Comparison of ENCODE assay signal across 19 cellular contexts in the genomic region with DNA sequence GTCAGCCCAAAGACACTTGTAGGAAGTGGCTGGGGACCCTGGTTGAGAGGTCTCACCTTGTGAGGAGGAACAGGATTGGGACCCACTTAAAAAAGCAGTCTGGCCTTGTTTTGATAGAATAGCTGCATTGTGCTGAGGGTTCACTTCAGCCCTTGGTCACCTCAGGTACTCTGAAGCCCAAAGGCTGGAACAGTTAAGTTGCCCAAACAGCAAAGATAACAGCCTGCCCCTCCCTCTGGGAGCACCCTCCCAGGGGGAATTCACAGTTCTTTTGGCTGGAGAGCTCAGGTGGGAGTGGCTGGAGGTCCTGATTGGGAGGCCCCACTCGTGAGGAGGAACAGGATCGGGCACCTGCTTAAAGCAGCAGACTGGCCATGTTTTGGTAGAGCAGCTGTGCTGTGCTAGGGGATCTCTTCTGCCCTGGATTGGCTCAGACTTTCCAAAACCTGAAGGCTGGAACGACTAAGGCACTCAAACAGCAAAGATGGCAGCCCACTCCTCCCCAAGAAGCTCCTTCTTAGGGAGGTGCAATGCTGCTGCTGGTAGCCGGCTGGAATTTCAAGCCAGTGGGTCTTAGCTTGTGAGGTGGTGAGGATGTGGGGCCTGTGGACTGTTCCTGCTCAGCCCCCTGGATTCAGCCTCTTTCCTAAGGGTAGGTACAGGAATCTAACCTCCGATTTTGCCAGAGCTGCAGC.
DNase-seq lines count a peak whose midpoint lies in the region; ATAC-seq and TF ChIP-seq lines count a peak whose summit lies in the region.
"Had no signal": no experiment of that assay in that cellular context is flagged by ENCODE, and none has a peak within 500 bp of the region (broad histone marks: within the 10 kb centered on the region; RNA-seq: fewer than 3 reads in every experiment).

No MANE protein-coding gene starts in this region.

- peak overlapping the region; percentile 87 for H3K27ac Mint-ChIP-seq in activated CD8-positive, alpha-beta memory T cell treated with anti-CD3 and anti-CD28 coated beads, Interleukin-2, amount 10 ng/mL, durations not matched to agents 7 days and 5 days
- H3K27ac Mint-ChIP-seq in activated CD8-positive, alpha-beta T cell treated with anti-CD3 and anti-CD28 coated beads, Interleukin-2, amount 10 ng/mL, durations not matched to agents 7 days and 5 days: peak overlapping the region; percentile 91

- no peak for ATAC-seq in activated CD8-positive, alpha-beta memory T cell treated with anti-CD3 and anti-CD28 coated beads, Interleukin-2, amount 10 ng/mL, durations not matched to agents 7 days and 5 days
- ATAC-seq in GM21528 (IDR thresholded peaks at IDR 0.05; ENCODE audit: low FRiP score, unreplicated experiment) (peak; percentile 2), body of pancreas (no peak)
- no peak for ATAC-seq in activated CD8-positive, alpha-beta T cell treated with anti-CD3 and anti-CD28 coated beads, Interleukin-2, amount 10 ng/mL, durations not matched to agents 7 days and 5 days
- ATAC-seq: foreskin keratinocyte, psoas muscle had no signal

- H3K4me1 ChIP-seq in parathyroid adenoma: peaks cover 26% of the 10 kb centered on the region
- no peaks in the 10 kb centered on the region for H3K4me1 ChIP-seq in body of pancreas

- H3K36me3 ChIP-seq in parathyroid adenoma (ENCODE audit: control insufficient read depth, insufficient read depth, low read length) (no peaks in the 10 kb centered on the region), body of pancreas (replicated peaks in 1 of 2; ENCODE audit: insufficient read depth in 1 of 2, low read depth in 2 of 2) (no peaks in the 10 kb centered on the region)
- H3K36me3 ChIP-seq: spleen had no signal

- WGBS in body of pancreas, 2 donors: 64 to 78% methylated on average over 3 to 5 of the region's 5 CpGs

- H3K27me3 Mint-ChIP-seq in activated CD8-positive, alpha-beta memory T cell treated with anti-CD3 and anti-CD28 coated beads, Interleukin-2, amount 10 ng/mL, durations not matched to agents 7 days and 5 days: no peaks in the 10 kb centered on the region
- no peaks in the 10 kb centered on the region for H3K27me3 Mint-ChIP-seq in activated CD8-positive, alpha-beta T cell treated with anti-CD3 and anti-CD28 coated beads, Interleukin-2, amount 10 ng/mL, durations not matched to agents 7 days and 5 days (ENCODE audit: low read depth)
- H3K27me3 Mint-ChIP-seq: activated naive CD4-positive, alpha-beta T cell treated with anti-CD3 and anti-CD28 coated beads, Interleukin-2, amount 50 U/mL, for 24 hours had no signal

- no peak for TF ChIP-seq CTCF in parathyroid adenoma (IDR thresholded peaks at IDR 0.05)
- no peak for TF ChIP-seq CTCF in body of pancreas (IDR thresholded peaks at IDR 0.05)

- H3K27ac ChIP-seq in parathyroid adenoma: no peak overlapping the region
- H3K27ac ChIP-seq in body of pancreas: no peak overlapping the region
- H3K27ac ChIP-seq: C4-2B, foreskin keratinocyte, PC-9, psoas muscle had no signal

- no peaks in the 10 kb centered on the region for H3K79me2 ChIP-seq in parathyroid adenoma

- peaks cover 60% of the 10 kb centered on the region for H3K36me3 Mint-ChIP-seq in activated CD8-positive, alpha-beta memory T cell treated with anti-CD3 and anti-CD28 coated beads, Interleukin-2, amount 10 ng/mL, durations not matched to agents 7 days and 5 days
- peaks cover 50% of the 10 kb centered on the region for H3K36me3 Mint-ChIP-seq in activated CD8-positive, alpha-beta T cell treated with anti-CD3 and anti-CD28 coated beads, Interleukin-2, amount 10 ng/mL, durations not matched to agents 7 days and 5 days (ENCODE audit: low read depth)

- intact Hi-C loops in body of pancreas (cut with DNase I): no loop called here

- POLR2A ChIA-PET in activated CD8-positive, alpha-beta T cell treated with anti-CD3 and anti-CD28 coated beads, Interleukin-2, amount 10 ng/mL, durations not matched to agents 7 days and 5 days (lab: Charles Lee): interaction anchor here (1.2 to 2.1 kb wide), 4 partner anchors 7 to 247 kb away, joined by 3 to 9 read pairs (median 8); no protein-coding TSS in a partner anchor

- H3K4me3 ChIP-seq in parathyroid adenoma (ENCODE audit: low read depth, low read length): no peak overlapping the region
- H3K4me3 ChIP-seq in body of pancreas: no peak overlapping the region
- H3K4me3 ChIP-seq: PC-9, psoas muscle, spleen had no signal

- no peak overlapping the region for H3K9ac ChIP-seq in parathyroid adenoma
- H3K9ac ChIP-seq: SK-N-SH had no signal

- TF ChIP-seq POLR2A in body of pancreas (IDR thresholded peaks at IDR 0.05): no peak

- H3K4me3 Mint-ChIP-seq in activated CD8-positive, alpha-beta memory T cell treated with anti-CD3 and anti-CD28 coated beads, Interleukin-2, amount 10 ng/mL, durations not matched to agents 7 days and 5 days: no peak overlapping the region
- no peak overlapping the region for H3K4me3 Mint-ChIP-seq in activated CD8-positive, alpha-beta T cell treated with anti-CD3 and anti-CD28 coated beads, Interleukin-2, amount 10 ng/mL, durations not matched to agents 7 days and 5 days
- H3K4me3 Mint-ChIP-seq: nephron progenitor cell had no signal

- no peak overlapping the region for H3K4me2 ChIP-seq in parathyroid adenoma (ENCODE audit: low read length)
- H3K4me2 ChIP-seq: PC-9, SK-N-SH had no signal

- H3K27me3 ChIP-seq in parathyroid adenoma (ENCODE audit: control insufficient read depth, insufficient read depth, low read length) (no peaks in the 10 kb centered on the region), body of pancreas (no peaks in the 10 kb centered on the region)
- H3K27me3 ChIP-seq: foreskin keratinocyte, spleen had no signal

- no peak for DNase-seq in activated CD8-positive, alpha-beta memory T cell treated with anti-CD3 and anti-CD28 coated beads, Interleukin-2, amount 10 ng/mL, durations not matched to agents 7 days and 5 days
- DNase-seq in activated CD8-positive, alpha-beta memory T cell treated with anti-CD3 and anti-CD28 coated beads, Interleukin-2, amount 50 U/mL, for 4 hours: no peak
- no peak for DNase-seq in activated CD8-positive, alpha-beta T cell treated with anti-CD3 and anti-CD28 coated beads, Interleukin-2, amount 10 ng/mL, durations not matched to agents 7 days and 5 days
- DNase-seq in DMS53 (lab: John Stamatoyannopoulos, UW) (no peak), body of pancreas (no peak), cerebellum (ENCODE audit: low spot score) (no peak)
- DNase-seq: GOT3, midbrain, NCI-H774, nephron progenitor cell, PC-9, psoas muscle, SK-N-SH, spleen had no signal

- no peaks in the 10 kb centered on the region for H3K9me3 ChIP-seq in parathyroid adenoma (ENCODE audit: control insufficient read depth, low read length)
- H3K9me3 ChIP-seq in body of pancreas: peaks cover 0 to under 1% (median 0%) of the 10 kb centered on the region in 3 donors

- CTCF ChIA-PET in activated CD8-positive, alpha-beta memory T cell treated with anti-CD3 and anti-CD28 coated beads, Interleukin-2, amount 10 ng/mL, durations not matched to agents 7 days and 5 days (lab: Charles Lee): interaction anchor here (0.7 to 2.2 kb wide), 8 partner anchors 12 to 145 kb away, joined by 3 to 6 read pairs (median 4); no protein-coding TSS in a partner anchor
- CTCF ChIA-PET in activated CD8-positive, alpha-beta T cell treated with anti-CD3 and anti-CD28 coated beads, Interleukin-2, amount 10 ng/mL, durations not matched to agents 7 days and 5 days (lab: Charles Lee): interaction anchor here (0.6 to 2.3 kb wide), 11 partner anchors 7 to 150 kb away, joined by 3 to 9 read pairs (median 4); no protein-coding TSS in a partner anchor

- H3K9me3 Mint-ChIP-seq in activated CD8-positive, alpha-beta memory T cell treated with anti-CD3 and anti-CD28 coated beads, Interleukin-2, amount 10 ng/mL, durations not matched to agents 7 days and 5 days (ENCODE audit: low read depth): peaks cover 11% of the 10 kb centered on the region
- peaks cover 10% of the 10 kb centered on the region for H3K9me3 Mint-ChIP-seq in activated CD8-positive, alpha-beta T cell treated with anti-CD3 and anti-CD28 coated beads, Interleukin-2, amount 10 ng/mL, durations not matched to agents 7 days and 5 days (ENCODE audit: insufficient read depth)
- H3K9me3 Mint-ChIP-seq: activated naive CD4-positive, alpha-beta T cell treated with anti-CD3 and anti-CD28 coated beads, Interleukin-2, amount 50 U/mL, for 24 hours had no signal

- H2AFZ ChIP-seq in parathyroid adenoma: peak overlapping the region; percentile 8
- H2AFZ ChIP-seq: PC-9 had no signal

- peaks cover 44% of the 10 kb centered on the region for H3K4me1 Mint-ChIP-seq in activated CD8-positive, alpha-beta memory T cell treated with anti-CD3 and anti-CD28 coated beads, Interleukin-2, amount 10 ng/mL, durations not matched to agents 7 days and 5 days
- H3K4me1 Mint-ChIP-seq in activated CD8-positive, alpha-beta T cell treated with anti-CD3 and anti-CD28 coated beads, Interleukin-2, amount 10 ng/mL, durations not matched to agents 7 days and 5 days (ENCODE audit: low read depth): peaks cover 51% of the 10 kb centered on the region
